ENCODE assay signal across 20 cellular contexts in the genomic region with DNA sequence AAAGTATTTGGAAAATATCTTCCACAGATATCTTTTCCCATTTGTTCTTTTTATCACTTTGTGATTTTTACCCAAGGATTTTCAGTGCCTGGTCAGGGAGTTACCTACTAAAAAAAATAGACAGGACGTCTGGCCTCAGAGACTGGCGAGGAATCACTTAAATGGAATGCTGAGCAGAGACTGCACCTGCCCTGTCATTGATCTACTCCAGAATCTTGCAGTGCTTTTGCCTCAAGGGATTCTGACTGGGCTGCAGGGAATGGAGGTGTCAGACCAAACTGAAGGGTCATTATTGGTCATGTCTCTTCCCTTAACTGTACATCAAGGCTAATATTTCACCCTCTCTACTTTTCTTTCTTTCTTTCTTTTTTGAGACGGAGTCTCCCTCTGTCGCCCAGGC. TPM values are rescaled to one million over a fixed set of nuclear protein-coding genes. Genes with fewer than 3 reads are reported as not detected.
DNase-seq lines count a peak whose midpoint lies in the region; TF ChIP-seq lines count a peak whose summit lies in the region.
"Had no signal": no experiment of that assay in that cellular context is flagged by ENCODE, and none has a peak within 500 bp of the region (broad histone marks: within the 10 kb centered on the region; RNA-seq: fewer than 3 reads in every experiment).

No MANE protein-coding gene starts in this region.

- WGBS in SK-N-SH (ENCODE audit: low lambda C conversion rate) = 64% methylated on average over 4 of the region's 4 CpGs

- H3K9me3 Mint-ChIP-seq in glutamatergic neuron (ENCODE audit: unreplicated experiment) = no peaks in the 10 kb centered on the region
- H3K9me3 Mint-ChIP-seq: HFFc6 had no signal

- no peak for TF ChIP-seq EP300 in SK-N-SH (IDR thresholded peaks at IDR 0.05; ENCODE audit: borderline replicate concordance in 1 of 2, low read depth in 1 of 2, low read length in 1 of 2)

- H3K9ac ChIP-seq in SK-N-SH = no peak overlapping the region

- DNase-seq in ELF-1 (ENCODE audit: low read depth, low spot score) (peak; percentile 57), RPMI7951 (ENCODE audit: low read depth) (peak; percentile 44), glomerular visceral epithelial cell (ENCODE audit: extremely low spot score) (peak; percentile 6), renal cortical epithelial cell (ENCODE audit: low read depth) (peak; percentile 81), glutamatergic neuron (no peak), SK-N-SH (no peak)
- DNase-seq in activated naive CD4-positive, alpha-beta T cell treated with Interleukin-2 at 50 U/mL for 16 hours = no peak
- DNase-seq: AML-193; Calu3; CD4-positive, CD25-positive, alpha-beta regulatory T cell; GDM1; HFFc6; KBM-7; MG63; NCI-H1105 treated with DMSO at 0.1 percent for 48 hours; NCI-H187 treated with DMSO at 0.1 percent for 48 hours; NCI-H2171 treated with DMSO at 0.1 percent for 48 hours; NCI-H510A treated with DMSO at 0.1 percent for 48 hours; RPMI8226 had no signal

- TF ChIP-seq CTCF in glutamatergic neuron (IDR thresholded peaks at IDR 0.05; ENCODE audit: partially characterized antibody, unreplicated experiment) = no peak
- TF ChIP-seq CTCF in SK-N-SH (IDR thresholded peaks at IDR 0.05) = no peak

- POLR2A ChIA-PET in SK-N-SH (lab: Yijun Ruan, JAX) = no interaction called here

- H3K4me2 ChIP-seq in SK-N-SH = no peak overlapping the region
- H3K4me2 ChIP-seq: A549 had no signal

- H3K9me3 ChIP-seq in SK-N-SH = no peaks in the 10 kb centered on the region
- H3K9me3 ChIP-seq: MG63 had no signal

- H3K27me3 ChIP-seq in SK-N-SH (ENCODE audit: insufficient read depth) = peaks cover 8% of the 10 kb centered on the region; the same call in 1 of the 2 replicates
- H3K27me3 ChIP-seq: MG63 had no signal

- CTCF ChIA-PET in SK-N-SH (lab: Yijun Ruan, JAX) = interaction anchor here (1.0 to 4.0 kb wide), 3 partner anchors 11 to 402 kb away, joined by 3 to 17 read pairs (median 8); no protein-coding TSS in a partner anchor

- H3K4me1 ChIP-seq in SK-N-SH (ENCODE audit: control insufficient read depth in 1 of 2, insufficient read depth in 2 of 2, low read depth in 1 of 2, low read length in 1 of 2) = no peaks in the 10 kb centered on the region
- H3K4me1 ChIP-seq: A549 had no signal

- no peaks in the 10 kb centered on the region for H3K27me3 Mint-ChIP-seq in glutamatergic neuron (ENCODE audit: unreplicated experiment)

- peaks cover 3% of the 10 kb centered on the region for H3K4me1 Mint-ChIP-seq in glutamatergic neuron (ENCODE audit: low read depth, unreplicated experiment)
- H3K4me1 Mint-ChIP-seq: CD4-positive, CD25-positive, alpha-beta regulatory T cell had no signal

- H3K27ac Mint-ChIP-seq in glutamatergic neuron (ENCODE audit: unreplicated experiment) = no peak overlapping the region
- H3K27ac Mint-ChIP-seq: CD4-positive, CD25-positive, alpha-beta regulatory T cell; HFFc6 had no signal

- H3K79me2 ChIP-seq in SK-N-SH (ENCODE audit: insufficient read depth) = no peaks in the 10 kb centered on the region

- no peaks in the 10 kb centered on the region for H3F3A ChIP-seq in SK-N-SH (replicated peaks; ENCODE audit: insufficient read depth)

- no peak overlapping the region for H3K27ac ChIP-seq in SK-N-SH (ENCODE audit: low read depth in 2 of 2, low read length in 1 of 2)
- H3K27ac ChIP-seq: A549 had no signal

- no peaks in the 10 kb centered on the region for H4K20me1 ChIP-seq in SK-N-SH (ENCODE audit: insufficient read depth)

- no peak overlapping the region for H3K4me3 ChIP-seq in SK-N-SH (ENCODE audit: low read depth in 2 of 2, low read length in 1 of 2)
- H3K4me3 ChIP-seq: A549, MG63 had no signal

- no peak overlapping the region for H3K4me3 Mint-ChIP-seq in glutamatergic neuron (ENCODE audit: unreplicated experiment)
- H3K4me3 Mint-ChIP-seq: CD4-positive, CD25-positive, alpha-beta regulatory T cell; HFFc6 had no signal

- no peak for TF ChIP-seq RAD21 in SK-N-SH (IDR thresholded peaks at IDR 0.05; ENCODE audit: low read length)

- no peaks in the 10 kb centered on the region for H3K36me3 ChIP-seq in SK-N-SH (replicated peaks in 1 of 2; ENCODE audit: control insufficient read depth in 1 of 2, insufficient read depth in 2 of 2, low read length in 1 of 2)
- H3K36me3 ChIP-seq: MG63 had no signal

- no peak overlapping the region for H2AFZ ChIP-seq in SK-N-SH (ENCODE audit: low read depth)

- peaks cover 6% of the 10 kb centered on the region for H3K36me3 Mint-ChIP-seq in glutamatergic neuron (ENCODE audit: unreplicated experiment)
- H3K36me3 Mint-ChIP-seq: CD4-positive, CD25-positive, alpha-beta regulatory T cell had no signal

- H3K9me2 ChIP-seq in SK-N-SH = no peaks in the 10 kb centered on the region

TF ChIP-seq in SK-N-SH, 30 proteins besides CTCF, POLR2A, EP300 and RAD21 (continues in another document):
- TF ChIP-seq, protein P1, sequence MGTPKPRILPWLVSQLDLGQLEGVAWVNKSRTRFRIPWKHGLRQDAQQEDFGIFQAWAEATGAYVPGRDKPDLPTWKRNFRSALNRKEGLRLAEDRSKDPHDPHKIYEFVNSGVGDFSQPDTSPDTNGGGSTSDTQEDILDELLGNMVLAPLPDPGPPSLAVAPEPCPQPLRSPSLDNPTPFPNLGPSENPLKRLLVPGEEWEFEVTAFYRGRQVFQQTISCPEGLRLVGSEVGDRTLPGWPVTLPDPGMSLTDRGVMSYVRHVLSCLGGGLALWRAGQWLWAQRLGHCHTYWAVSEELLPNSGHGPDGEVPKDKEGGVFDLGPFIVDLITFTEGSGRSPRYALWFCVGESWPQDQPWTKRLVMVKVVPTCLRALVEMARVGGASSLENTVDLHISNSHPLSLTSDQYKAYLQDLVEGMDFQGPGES (IDR thresholded peaks at IDR 0.05; ENCODE audit: low read depth, low read length) = no peak
- no peak for TF ChIP-seq TEAD4 (IDR thresholded peaks at IDR 0.05; ENCODE audit: borderline replicate concordance, insufficient read depth)
- TF ChIP-seq GABPA (IDR thresholded peaks at IDR 0.05; ENCODE audit: low read depth) = no peak
- TF ChIP-seq, protein P2, sequence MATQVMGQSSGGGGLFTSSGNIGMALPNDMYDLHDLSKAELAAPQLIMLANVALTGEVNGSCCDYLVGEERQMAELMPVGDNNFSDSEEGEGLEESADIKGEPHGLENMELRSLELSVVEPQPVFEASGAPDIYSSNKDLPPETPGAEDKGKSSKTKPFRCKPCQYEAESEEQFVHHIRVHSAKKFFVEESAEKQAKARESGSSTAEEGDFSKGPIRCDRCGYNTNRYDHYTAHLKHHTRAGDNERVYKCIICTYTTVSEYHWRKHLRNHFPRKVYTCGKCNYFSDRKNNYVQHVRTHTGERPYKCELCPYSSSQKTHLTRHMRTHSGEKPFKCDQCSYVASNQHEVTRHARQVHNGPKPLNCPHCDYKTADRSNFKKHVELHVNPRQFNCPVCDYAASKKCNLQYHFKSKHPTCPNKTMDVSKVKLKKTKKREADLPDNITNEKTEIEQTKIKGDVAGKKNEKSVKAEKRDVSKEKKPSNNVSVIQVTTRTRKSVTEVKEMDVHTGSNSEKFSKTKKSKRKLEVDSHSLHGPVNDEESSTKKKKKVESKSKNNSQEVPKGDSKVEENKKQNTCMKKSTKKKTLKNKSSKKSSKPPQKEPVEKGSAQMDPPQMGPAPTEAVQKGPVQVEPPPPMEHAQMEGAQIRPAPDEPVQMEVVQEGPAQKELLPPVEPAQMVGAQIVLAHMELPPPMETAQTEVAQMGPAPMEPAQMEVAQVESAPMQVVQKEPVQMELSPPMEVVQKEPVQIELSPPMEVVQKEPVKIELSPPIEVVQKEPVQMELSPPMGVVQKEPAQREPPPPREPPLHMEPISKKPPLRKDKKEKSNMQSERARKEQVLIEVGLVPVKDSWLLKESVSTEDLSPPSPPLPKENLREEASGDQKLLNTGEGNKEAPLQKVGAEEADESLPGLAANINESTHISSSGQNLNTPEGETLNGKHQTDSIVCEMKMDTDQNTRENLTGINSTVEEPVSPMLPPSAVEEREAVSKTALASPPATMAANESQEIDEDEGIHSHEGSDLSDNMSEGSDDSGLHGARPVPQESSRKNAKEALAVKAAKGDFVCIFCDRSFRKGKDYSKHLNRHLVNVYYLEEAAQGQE (IDR thresholded peaks at IDR 0.05; ENCODE audit: low read depth, low read length) = no peak
- no peak for TF ChIP-seq MXI1 (IDR thresholded peaks at IDR 0.05; ENCODE audit: low read depth, low read length)
- no peak for TF ChIP-seq YY1 (IDR thresholded peaks at IDR 0.05; ENCODE audit: low read depth)
- no peak for TF ChIP-seq EZH2phosphoT487 (IDR thresholded peaks at IDR 0.05; ENCODE audit: borderline replicate concordance, low read depth)
- TF ChIP-seq, protein P3, sequence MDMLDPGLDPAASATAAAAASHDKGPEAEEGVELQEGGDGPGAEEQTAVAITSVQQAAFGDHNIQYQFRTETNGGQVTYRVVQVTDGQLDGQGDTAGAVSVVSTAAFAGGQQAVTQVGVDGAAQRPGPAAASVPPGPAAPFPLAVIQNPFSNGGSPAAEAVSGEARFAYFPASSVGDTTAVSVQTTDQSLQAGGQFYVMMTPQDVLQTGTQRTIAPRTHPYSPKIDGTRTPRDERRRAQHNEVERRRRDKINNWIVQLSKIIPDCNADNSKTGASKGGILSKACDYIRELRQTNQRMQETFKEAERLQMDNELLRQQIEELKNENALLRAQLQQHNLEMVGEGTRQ (IDR thresholded peaks at IDR 0.05; ENCODE audit: borderline replicate concordance, low read depth, low read length) = no peak
- TF ChIP-seq, protein P4, sequence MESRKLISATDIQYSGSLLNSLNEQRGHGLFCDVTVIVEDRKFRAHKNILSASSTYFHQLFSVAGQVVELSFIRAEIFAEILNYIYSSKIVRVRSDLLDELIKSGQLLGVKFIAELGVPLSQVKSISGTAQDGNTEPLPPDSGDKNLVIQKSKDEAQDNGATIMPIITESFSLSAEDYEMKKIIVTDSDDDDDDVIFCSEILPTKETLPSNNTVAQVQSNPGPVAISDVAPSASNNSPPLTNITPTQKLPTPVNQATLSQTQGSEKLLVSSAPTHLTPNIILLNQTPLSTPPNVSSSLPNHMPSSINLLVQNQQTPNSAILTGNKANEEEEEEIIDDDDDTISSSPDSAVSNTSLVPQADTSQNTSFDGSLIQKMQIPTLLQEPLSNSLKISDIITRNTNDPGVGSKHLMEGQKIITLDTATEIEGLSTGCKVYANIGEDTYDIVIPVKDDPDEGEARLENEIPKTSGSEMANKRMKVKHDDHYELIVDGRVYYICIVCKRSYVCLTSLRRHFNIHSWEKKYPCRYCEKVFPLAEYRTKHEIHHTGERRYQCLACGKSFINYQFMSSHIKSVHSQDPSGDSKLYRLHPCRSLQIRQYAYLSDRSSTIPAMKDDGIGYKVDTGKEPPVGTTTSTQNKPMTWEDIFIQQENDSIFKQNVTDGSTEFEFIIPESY (IDR thresholded peaks at IDR 0.05; ENCODE audit: borderline replicate concordance, low read depth) = no peak
- TF ChIP-seq TCF12 (IDR thresholded peaks at IDR 0.05) = no peak
- TF ChIP-seq RXRA (IDR thresholded peaks at IDR 0.05; ENCODE audit: borderline replicate concordance, low read depth) = no peak

RNA-seq across cellular contexts. Expression of a gene that starts 12.1 kb away (rescaled TPM):
- total RNA-seq in RPMI7951 (2014; rRNA removed; shearing (Covaris generic)) = under 0.01 TPM in 1 of 2 replicates, not detected in the other
- total RNA-seq in renal cortical epithelial cell (0.35 and 2.7 TPM in 2 replicates), glutamatergic neuron (ENCODE audit: unreplicated experiment) (7.4 TPM)
- polyA plus RNA-seq in SK-N-SH (2012; rRNA removed) = 0.02 and 0.08 TPM in 2 replicates
- 0.03 and 0.05 TPM in 2 replicates for polyA plus RNA-seq in SK-N-SH (2012; cell fraction: cytosol; rRNA removed)
- 0.08 and 0.24 TPM in 2 replicates for polyA plus RNA-seq in SK-N-SH (2012; cell fraction: nucleus; rRNA removed)
- total RNA-seq: Calu3, HFFc6 had no signal

Comparison
In these comparisons a context has a peak if more than half of its experiments do, and no peak if none do; other contexts are left out.
1. DNase-seq: peak in ELF-1 (single experiment), RPMI7951 (single experiment), glomerular visceral epithelial cell (single experiment) and renal cortical epithelial cell (single experiment); none in glutamatergic neuron (single experiment), activated naive CD4-positive, alpha-beta T cell treated with Interleukin-2 at 50 U/mL for 16 hours (single experiment) and SK-N-SH (single experiment).